In genomic region chr9:136225366-136225747, GRCh38 we compare ENCODE assay signal across 10 cellular contexts. TPM values are rescaled to one million over a fixed set of nuclear protein-coding genes. Genes with fewer than 3 reads are reported as not detected.
DNase-seq lines count a peak whose midpoint lies in the region; ATAC-seq, FAIRE-seq and TF ChIP-seq lines count a peak whose summit lies in the region.
"Had no signal": no experiment of that assay in that cellular context is flagged by ENCODE, and none has a peak within 500 bp of the region (broad histone marks: within the 10 kb centered on the region; RNA-seq: fewer than 3 reads in every experiment).

No MANE protein-coding gene starts in this region.

- H3K9me3 ChIP-seq in keratinocyte (ENCODE audit: control insufficient read depth, low read depth, low read length) = no peaks in the 10 kb centered on the region
- no peaks in the 10 kb centered on the region for H3K9me3 ChIP-seq in esophagus muscularis mucosa

- no peak for TF ChIP-seq POLR2A in esophagus muscularis mucosa (IDR thresholded peaks at IDR 0.05; ENCODE audit: low read depth)

- H3K79me2 ChIP-seq in keratinocyte (ENCODE audit: control insufficient read depth, insufficient read depth, low read length) = peaks cover 2% of the 10 kb centered on the region

- TF ChIP-seq EP300 in esophagus muscularis mucosa (IDR thresholded peaks at IDR 0.05) = no peak

- no peak overlapping the region for H3K9ac ChIP-seq in keratinocyte (ENCODE audit: control insufficient read depth, extremely low read depth, insufficient read depth, low read length)

- ATAC-seq in GM18867 (IDR thresholded peaks at IDR 0.05; ENCODE audit: unreplicated experiment) = peak; percentile 50
- ATAC-seq in GM21515 (IDR thresholded peaks at IDR 0.05; ENCODE audit: unreplicated experiment) = peak; percentile 37
- peak; percentile 23 for ATAC-seq in HG03520 (IDR thresholded peaks at IDR 0.05; ENCODE audit: unreplicated experiment)

- no peaks in the 10 kb centered on the region for H3K27me3 ChIP-seq in keratinocyte (ENCODE audit: control insufficient read depth, extremely low read depth, insufficient read depth, low read length)
- no peaks in the 10 kb centered on the region for H3K27me3 ChIP-seq in esophagus muscularis mucosa

- WGBS in esophagus muscularis mucosa = 81% methylated on average over 8 of the region's 19 CpGs

- no peak for DNase-seq in keratinocyte (ENCODE audit: low read depth, low spot score)
- DNase-seq in AG20443 (ENCODE audit: low spot score) = no peak
- DNase-seq in foreskin fibroblast = no peak
- DNase-seq in esophagus muscularis mucosa (ENCODE audit: extremely low spot score) = no peak
- no peak for DNase-seq in NCI-H526 (lab: John Stamatoyannopoulos, UW)

- dilution Hi-C loops in keratinocyte (cut with MboI; ENCODE audit: extremely low pct_ligation_motif_present, low sequenced_read_pairs) = no loop called here

- no peak overlapping the region for H2AFZ ChIP-seq in keratinocyte (ENCODE audit: control insufficient read depth, low read length)

- H3K27ac ChIP-seq in keratinocyte (ENCODE audit: control insufficient read depth, insufficient read depth, low read length) (peak overlapping the region; percentile 1), esophagus muscularis mucosa (replicated peaks in 1 of 4) (no peak overlapping the region)
- H3K27ac ChIP-seq: epithelial cell of prostate had no signal

- FAIRE-seq in keratinocyte (lab: Jason Lieb, UNC) = no peak

- H3K36me3 ChIP-seq in keratinocyte (ENCODE audit: control insufficient read depth in 2 of 2, extremely low read depth in 1 of 2, insufficient read depth in 2 of 2, low read length in 2 of 2) = peaks cover 6 to 9% of the 10 kb centered on the region in 2 experiments
- peaks cover 17 to 53% (median 50%) of the 10 kb centered on the region in 4 donors for H3K36me3 ChIP-seq in esophagus muscularis mucosa

- peak overlapping the region; percentile 61 for H3K4me2 ChIP-seq in keratinocyte (ENCODE audit: control insufficient read depth, extremely low read depth, insufficient read depth, low read depth, low read length)

- H4K20me1 ChIP-seq in keratinocyte (ENCODE audit: control insufficient read depth, extremely low read depth, insufficient read depth, low read length) = peaks cover 35% of the 10 kb centered on the region

- peaks cover 5% of the 10 kb centered on the region for H3K9me1 ChIP-seq in keratinocyte (ENCODE audit: control insufficient read depth, extremely low read depth, insufficient read depth, low read length)

- H3K4me3 ChIP-seq in keratinocyte (ENCODE audit: control insufficient read depth in 2 of 3, extremely low read depth in 1 of 3, insufficient read depth in 2 of 3, low read depth in 1 of 3, low read length in 3 of 3) = no peak overlapping the region
- H3K4me3 ChIP-seq in foreskin fibroblast (ENCODE audit: low read depth in 1 of 2, low read length in 2 of 2) = no peak overlapping the region
- H3K4me3 ChIP-seq in esophagus muscularis mucosa = no peak overlapping the region

- TF ChIP-seq CTCF in keratinocyte (optimal IDR thresholded peaks at IDR 0.05 in 1 of 3, IDR thresholded peaks at IDR 0.05 in 1 of 3, conservative IDR thresholded peaks at IDR 0.05 in 1 of 3; ENCODE audit: extremely low read depth in 1 of 3, insufficient read depth in 2 of 3, low read length in 3 of 3) (no peak), foreskin fibroblast (IDR thresholded peaks at IDR 0.05; ENCODE audit: low read depth, low read length) (no peak), esophagus muscularis mucosa (IDR thresholded peaks at IDR 0.05) (no peak)

- intact Hi-C loops in esophagus muscularis mucosa (cut with DNase I) = no loop called here

- H3K4me1 ChIP-seq in keratinocyte (ENCODE audit: control insufficient read depth, extremely low read depth, insufficient read depth, low read length) = peaks cover 37% of the 10 kb centered on the region
- H3K4me1 ChIP-seq in esophagus muscularis mucosa = no peaks in the 10 kb centered on the region

RNA-seq across cellular contexts. Expression of gene QSOX2, which starts 20.3 kb away (rescaled TPM):
- polyA plus RNA-seq in keratinocyte = 6.9 to 11.9 TPM (median 10.9 TPM) in 3 replicates
- polyA plus RNA-seq in keratinocyte (2011; ENCODE audit: low read depth) = 7.8 TPM
- polyA plus RNA-seq in keratinocyte (2011; cell fraction: cytosol; rRNA removed) = 2.4 and 3.4 TPM in 2 replicates
- 22.9 and 28.2 TPM in 2 replicates for polyA plus RNA-seq in keratinocyte (2011; cell fraction: nucleus; rRNA removed)
- 6.2 and 8.8 TPM in 2 replicates for polyA plus RNA-seq in keratinocyte (2012; ENCODE audit: low replicate concordance)
- polyA minus RNA-seq in keratinocyte = 8.9 to 11.9 TPM (median 9.2 TPM) in 3 replicates
- 5.8 TPM for polyA minus RNA-seq in keratinocyte (2011; cell fraction: cytosol; rRNA and poly(A)+ RNA removed)
- polyA minus RNA-seq in keratinocyte (2011; cell fraction: nucleus; rRNA and poly(A)+ RNA removed) = 15.0 and 25.2 TPM in 2 replicates
- total RNA-seq in esophagus muscularis mucosa = 1 to 10 TPM; 5.4 to 7.6 (median 6.3) TPM

RNA-seq across cellular contexts. Expression of gene LHX3, which starts 20.4 kb away (rescaled TPM):
- polyA plus RNA-seq in keratinocyte = not detected in 3 replicates
- polyA plus RNA-seq in keratinocyte (2011; ENCODE audit: low read depth) = not detected
- polyA plus RNA-seq in keratinocyte (2011; cell fraction: cytosol; rRNA removed) = not detected in 2 replicates
- polyA plus RNA-seq in keratinocyte (2011; cell fraction: nucleus; rRNA removed) = 0.07 TPM in 1 of 2 replicates, not detected in the other
- polyA plus RNA-seq in keratinocyte (2012; ENCODE audit: low replicate concordance) = not detected in 2 replicates
- not detected in 3 replicates for polyA minus RNA-seq in keratinocyte
- not detected for polyA minus RNA-seq in keratinocyte (2011; cell fraction: cytosol; rRNA and poly(A)+ RNA removed)
- not detected in 2 replicates for polyA minus RNA-seq in keratinocyte (2011; cell fraction: nucleus; rRNA and poly(A)+ RNA removed)
- total RNA-seq in esophagus muscularis mucosa = not detected
- total RNA-seq: lung microvascular endothelial cell had no signal
